In genomic region chr10:110203500-110204455, GRCh38 we compare ENCODE assay signal across 16 cellular contexts.
"Had no signal": no experiment of that assay in that cellular context is flagged by ENCODE, and none has a peak within 500 bp of the region (broad histone marks: within the 10 kb centered on the region; RNA-seq: fewer than 3 reads in every experiment).

No MANE protein-coding gene starts in this region.

- H3K4me3 Mint-ChIP-seq: activated naive CD4-positive, alpha-beta T cell treated with anti-CD3 and anti-CD28 coated beads, Interleukin-2, amount 50 U/mL, for 24 hours; activated T-cell treated with anti-CD3 and anti-CD28 coated beads, Interleukin-2, amount 50 U/mL, for 24 hours; stimulated activated naive B cell treated with anti-CD40 and anti-IgM and Interleukin-4, amounts not matched to agents 10 μg/mL and 1 μg/mL and 100 μg/mL, for 72 hours had no signal

- DNase-seq: activated CD4-positive, CD25-positive, alpha-beta regulatory T cell treated with anti-CD3 and anti-CD28 coated beads, Interleukin-2, amount 50 U/mL, for 72 hours; activated effector memory CD4-positive, alpha-beta T cell treated with Interleukin-2 at 50 U/mL for 16 hours; activated T-cell treated with anti-CD3 and anti-CD28 coated beads, Interleukin-2, amount 50 U/mL, for 24 hours; effector CD4-positive, alpha-beta T cell; foreskin keratinocyte; glutamatergic neuron; kidney glomerular epithelial cell; lower lobe of right lung; naive B cell; stimulated activated CD4-positive, alpha-beta T cell treated with anti-CD3 and anti-CD28 coated beads, Interleukin-15, amount 100 ng/mL, for 24 hours; stimulated activated CD4-positive, alpha-beta T cell treated with anti-CD3 and anti-CD28 coated beads, Interleukin-4, amount 100 ng/mL, for 1 hour; stimulated activated naive B cell treated with anti-CD40 and anti-IgM and Interleukin-4, amounts not matched to agents 10 μg/mL and 1 μg/mL and 100 μg/mL, for 72 hours; tibial artery had no signal

- H3K27ac ChIP-seq: adrenal gland, foreskin keratinocyte, lower lobe of right lung, tibial artery had no signal

- H3K9me3 Mint-ChIP-seq: activated naive CD4-positive, alpha-beta T cell treated with anti-CD3 and anti-CD28 coated beads, Interleukin-2, amount 50 U/mL, for 24 hours; activated T-cell treated with anti-CD3 and anti-CD28 coated beads, Interleukin-2, amount 50 U/mL, for 24 hours; naive B cell; stimulated activated naive B cell treated with anti-CD40 and anti-IgM and Interleukin-4, amounts not matched to agents 10 μg/mL and 1 μg/mL and 100 μg/mL, for 72 hours had no signal

- ATAC-seq: foreskin keratinocyte; lower lobe of right lung; stimulated activated naive B cell treated with anti-CD40 and anti-IgM and Interleukin-4, amounts not matched to agents 10 μg/mL and 1 μg/mL and 100 μg/mL, for 72 hours had no signal

- H3K4me1 ChIP-seq: foreskin keratinocyte had no signal

- H3K9me3 ChIP-seq: adrenal gland, lower lobe of right lung, tibial artery had no signal

- H3K4me3 ChIP-seq: adrenal gland, lower lobe of right lung, tibial artery had no signal

- H3K27me3 ChIP-seq: adrenal gland, tibial artery had no signal

- H3K36me3 Mint-ChIP-seq: activated naive CD4-positive, alpha-beta T cell treated with anti-CD3 and anti-CD28 coated beads, Interleukin-2, amount 50 U/mL, for 24 hours; naive B cell; stimulated activated naive B cell treated with anti-CD40 and anti-IgM and Interleukin-4, amounts not matched to agents 10 μg/mL and 1 μg/mL and 100 μg/mL, for 72 hours had no signal

- H3K27ac Mint-ChIP-seq: activated naive CD4-positive, alpha-beta T cell treated with anti-CD3 and anti-CD28 coated beads, Interleukin-2, amount 50 U/mL, for 24 hours; activated T-cell treated with anti-CD3 and anti-CD28 coated beads, Interleukin-2, amount 50 U/mL, for 24 hours; naive B cell; stimulated activated naive B cell treated with anti-CD40 and anti-IgM and Interleukin-4, amounts not matched to agents 10 μg/mL and 1 μg/mL and 100 μg/mL, for 72 hours had no signal

- H3K36me3 ChIP-seq: adrenal gland, lower lobe of right lung, tibial artery had no signal

- H3K27me3 Mint-ChIP-seq: activated naive CD4-positive, alpha-beta T cell treated with anti-CD3 and anti-CD28 coated beads, Interleukin-2, amount 50 U/mL, for 24 hours had no signal

- FAIRE-seq: colon had no signal
